22 cellular contexts compared by ENCODE assay signal in genomic region chr9:90867101-90867500, GRCh38.
A peak's percentile ranks its signal among the peaks of the same experiment; 100 is the strongest.
DNase-seq lines count a peak whose midpoint lies in the region; ATAC-seq and TF ChIP-seq lines count a peak whose summit lies in the region.
"Had no signal": no experiment of that assay in that cellular context is flagged by ENCODE, and none has a peak within 500 bp of the region (broad histone marks: within the 10 kb centered on the region; RNA-seq: fewer than 3 reads in every experiment).

No MANE protein-coding gene starts in this region.

- H3K9me3 Mint-ChIP-seq in activated B cell treated with CpG ODN at 0.5 μM for 24 hours (no peaks in the 10 kb centered on the region), osteocyte (ENCODE audit: unreplicated experiment) (no peaks in the 10 kb centered on the region)
- H3K9me3 Mint-ChIP-seq: CD4-positive, CD25-positive, alpha-beta regulatory T cell; CD8-positive, alpha-beta memory T cell had no signal

- no peaks in the 10 kb centered on the region for H3K9me3 ChIP-seq in lung (ENCODE audit: control insufficient read depth in 2 of 2, insufficient read depth in 1 of 2, low read length in 1 of 2)
- H3K9me3 ChIP-seq: BLaER1 treated with 17β-estradiol and CSF1 and Interleukin-3, amounts not matched to agents 10 nM and 100 nM had no signal

- H3K27me3 Mint-ChIP-seq in activated B cell treated with CpG ODN at 0.5 μM for 24 hours (no peaks in the 10 kb centered on the region), osteocyte (ENCODE audit: unreplicated experiment) (peaks cover 35% of the 10 kb centered on the region)

- ATAC-seq in activated B cell treated with CpG ODN at 0.5 μM for 24 hours (ENCODE audit: low read depth) (no peak), lung (ENCODE audit: insufficient read depth, low FRiP score) (no peak), GM19351 (IDR thresholded peaks at IDR 0.05; ENCODE audit: unreplicated experiment) (no peak)
- ATAC-seq: GM12878, HCT116 had no signal

- H3K36me3 ChIP-seq in lung (ENCODE audit: control insufficient read depth in 2 of 2, insufficient read depth in 2 of 2, low read length in 2 of 2) = peaks cover 0 to 10% of the 10 kb centered on the region in 2 donors

- H3K4me1 ChIP-seq in lung (ENCODE audit: control insufficient read depth in 2 of 2, insufficient read depth in 2 of 2, low read length in 2 of 2) = no peaks in the 10 kb centered on the region

- H3K4me3 Mint-ChIP-seq in activated B cell treated with CpG ODN at 0.5 μM for 24 hours = no peak overlapping the region
- no peak overlapping the region for H3K4me3 Mint-ChIP-seq in osteocyte (ENCODE audit: unreplicated experiment)
- H3K4me3 Mint-ChIP-seq: CD4-positive, CD25-positive, alpha-beta regulatory T cell; CD8-positive, alpha-beta memory T cell had no signal

- peak; percentile 24 for DNase-seq in activated CD8-positive, alpha-beta memory T cell treated with anti-CD3 and anti-CD28 coated beads for 24 hours
- no peak for DNase-seq in activated CD8-positive, alpha-beta memory T cell treated with anti-CD3 and anti-CD28 coated beads, Interleukin-2, amount 50 U/mL, for 48 hours
- DNase-seq in activated B cell treated with CpG ODN at 0.5 μM for 24 hours = no peak
- peak; percentile 24 for DNase-seq in lung (ENCODE audit: low spot score)
- peak; percentile 63 for DNase-seq in osteocyte (ENCODE audit: extremely low spot score, unreplicated experiment)
- DNase-seq in NCI-H1930 (lab: John Stamatoyannopoulos, UW) = no peak
- DNase-seq in SW 1271 (lab: John Stamatoyannopoulos, UW) = no peak
- DNase-seq: 8988T; CD4-positive, CD25-positive, alpha-beta regulatory T cell; CD8-positive, alpha-beta memory T cell; COR-L47; DMS 273 treated with DMSO at 0.1 percent for 48 hours; DMS53; DND-41; EL; GOT3; H7 had no signal

- H3K27ac Mint-ChIP-seq in activated B cell treated with CpG ODN at 0.5 μM for 24 hours (peak overlapping the region; percentile 41), osteocyte (ENCODE audit: unreplicated experiment) (no peak overlapping the region)
- H3K27ac Mint-ChIP-seq: CD4-positive, CD25-positive, alpha-beta regulatory T cell; CD8-positive, alpha-beta memory T cell had no signal

- peaks cover 10% of the 10 kb centered on the region for H3K4me1 Mint-ChIP-seq in activated B cell treated with CpG ODN at 0.5 μM for 24 hours
- H3K4me1 Mint-ChIP-seq in osteocyte (ENCODE audit: unreplicated experiment) = no peaks in the 10 kb centered on the region

- no peak for TF ChIP-seq CTCF in activated B cell treated with CpG ODN at 0.5 μM for 24 hours (IDR thresholded peaks at IDR 0.05)
- TF ChIP-seq CTCF in lung (IDR thresholded peaks at IDR 0.05; ENCODE audit: control extremely low read depth, extremely low read depth) = no peak
- TF ChIP-seq CTCF in osteocyte (IDR thresholded peaks at IDR 0.05) = no peak

- H3K36me3 Mint-ChIP-seq in activated B cell treated with CpG ODN at 0.5 μM for 24 hours (ENCODE audit: low read depth) = peaks cover 84% of the 10 kb centered on the region
- no peaks in the 10 kb centered on the region for H3K36me3 Mint-ChIP-seq in osteocyte (ENCODE audit: unreplicated experiment)
- H3K36me3 Mint-ChIP-seq: CD4-positive, CD25-positive, alpha-beta regulatory T cell; CD8-positive, alpha-beta memory T cell had no signal

- no peaks in the 10 kb centered on the region for H3K27me3 ChIP-seq in lung (ENCODE audit: control insufficient read depth, insufficient read depth)
- H3K27me3 ChIP-seq: BLaER1 treated with 17β-estradiol and CSF1 and Interleukin-3, amounts not matched to agents 10 nM and 100 nM had no signal

- WGBS in lung, 2 donors = 93% methylated on average over 14 of the region's 14 CpGs

- no peak overlapping the region for H3K4me3 ChIP-seq in lung
- H3K4me3 ChIP-seq: BLaER1 treated with 17β-estradiol and CSF1 and Interleukin-3, amounts not matched to agents 10 nM and 100 nM; GM12878 had no signal

- intact Hi-C loops in activated B cell treated with CpG ODN at 0.5 μM for 24 hours (cut with micrococcal nuclease) = loop anchor here (10.0 kb wide), 2 partner anchors 222 to 1262 kb away; partner anchors contain the start of genes DIRAS2 and GADD45G

- POLR2A ChIA-PET in activated B cell treated with CpG ODN at 0.5 μM for 24 hours (lab: Charles Lee) = no interaction called here

- H3K27ac ChIP-seq in lung (ENCODE audit: low read depth in 1 of 2, low read length in 1 of 2) = no peak overlapping the region
- H3K27ac ChIP-seq: BLaER1 treated with 17β-estradiol and CSF1 and Interleukin-3, amounts not matched to agents 10 nM and 100 nM; HL-60 had no signal

- CTCF ChIA-PET in activated B cell treated with CpG ODN at 0.5 μM for 24 hours (lab: Charles Lee) = interaction anchor here (1.0 kb wide), 1 partner anchor 11 kb away, joined by 3 read pairs; no protein-coding TSS in a partner anchor

Comparison
In these comparisons a context has a peak if more than half of its experiments do, and no peak if none do; other contexts are left out.
1. DNase-seq: peak in activated CD8-positive, alpha-beta memory T cell treated with anti-CD3 and anti-CD28 coated beads for 24 hours (single experiment), lung (single experiment) and osteocyte (single experiment); none in activated CD8-positive, alpha-beta memory T cell treated with anti-CD3 and anti-CD28 coated beads, Interleukin-2, amount 50 U/mL, for 48 hours (single experiment), activated B cell treated with CpG ODN at 0.5 μM for 24 hours (single experiment), NCI-H1930 (0 of 2) and SW 1271 (0 of 2).